12 cellular contexts compared by ENCODE assay signal in genomic region chr18:23232331-23232730, GRCh38.
A peak's percentile ranks its signal among the peaks of the same experiment; 100 is the strongest.
DNase-seq lines count a peak whose midpoint lies in the region; ATAC-seq and TF ChIP-seq lines count a peak whose summit lies in the region.
"Had no signal": no experiment of that assay in that cellular context is flagged by ENCODE, and none has a peak within 500 bp of the region (broad histone marks: within the 10 kb centered on the region; RNA-seq: fewer than 3 reads in every experiment).

No MANE protein-coding gene starts in this region.

- H3K4me1 ChIP-seq in OCI-LY7 (ENCODE audit: insufficient read depth, low read length, poor library complexity, severe bottlenecking): peaks cover 80% of the 10 kb centered on the region

- peak overlapping the region; percentile 57 for H3K4me2 ChIP-seq in OCI-LY7 (ENCODE audit: low read length)

- H3K9me3 Mint-ChIP-seq in activated CD4-positive, alpha-beta T cell treated with anti-CD3 and anti-CD28 coated beads, Interleukin-2, amount 10 ng/mL, durations not matched to agents 7 days and 5 days: peaks cover 6% of the 10 kb centered on the region
- H3K9me3 Mint-ChIP-seq in stimulated activated memory B cell treated with anti-CD40 and anti-IgM and Interleukin-4, amounts not matched to agents 10 μg/mL and 1 μg/mL and 100 μg/mL, for 72 hours: no peaks in the 10 kb centered on the region

- H3K9me2 ChIP-seq in OCI-LY7 (ENCODE audit: insufficient read depth, low read length): no peaks in the 10 kb centered on the region

- H3K27ac ChIP-seq in OCI-LY7 (ENCODE audit: low read depth, low read length, poor library complexity, severe bottlenecking): peak overlapping the region; percentile 100
- H3K27ac ChIP-seq in dorsolateral prefrontal cortex: peak overlapping the region in 50 of 59 donors; percentile 6 to 86 (median 63)

- TF ChIP-seq CTCF in OCI-LY7 (conservative IDR thresholded peaks at IDR 0.05; ENCODE audit: low read length) (no peak), dorsolateral prefrontal cortex (IDR thresholded peaks at IDR 0.05 in 54 of 56, conservative IDR thresholded peaks at IDR 0.05 in 2 of 56; ENCODE audit: low read depth in 1 of 56, partially characterized antibody in 56 of 56) (no peak)

- H3K79me2 ChIP-seq in OCI-LY7 (ENCODE audit: insufficient read depth, low read depth, low read length): no peaks in the 10 kb centered on the region
- H3K79me2 ChIP-seq: parathyroid adenoma had no signal

- peaks cover 78% of the 10 kb centered on the region for H3K4me1 Mint-ChIP-seq in activated CD4-positive, alpha-beta T cell treated with anti-CD3 and anti-CD28 coated beads, Interleukin-2, amount 10 ng/mL, durations not matched to agents 7 days and 5 days
- H3K4me1 Mint-ChIP-seq in stimulated activated memory B cell treated with anti-CD40 and anti-IgM and Interleukin-4, amounts not matched to agents 10 μg/mL and 1 μg/mL and 100 μg/mL, for 72 hours: peaks cover 52% of the 10 kb centered on the region

- peak overlapping the region; percentile 59 for H3K27ac Mint-ChIP-seq in activated CD4-positive, alpha-beta T cell treated with anti-CD3 and anti-CD28 coated beads, Interleukin-2, amount 10 ng/mL, durations not matched to agents 7 days and 5 days
- peak overlapping the region; percentile 96 for H3K27ac Mint-ChIP-seq in stimulated activated memory B cell treated with anti-CD40 and anti-IgM and Interleukin-4, amounts not matched to agents 10 μg/mL and 1 μg/mL and 100 μg/mL, for 72 hours

- no TSS peak for BruUV-seq in OCI-LY7 (replicated peaks; lab: Mats Ljungman, UMichigan)

- no peak for DNase-seq in activated CD4-positive, alpha-beta T cell treated with anti-CD3 and anti-CD28 coated beads, Interleukin-2, amount 10 ng/mL, durations not matched to agents 7 days and 5 days
- no peak for DNase-seq in activated CD4-positive, alpha-beta T cell treated with anti-CD3 and anti-CD28 coated beads for 1 hour
- DNase-seq in OCI-LY7 (ENCODE audit: low spot score): no peak
- no peak for DNase-seq in dorsolateral prefrontal cortex
- no peak for DNase-seq in sciatic nerve (ENCODE audit: low spot score)
- no peak for DNase-seq in NCI-H2029 treated with DMSO at 0.1 percent for 48 hours (lab: John Stamatoyannopoulos, UW)
- DNase-seq: ACHN, activated T-cell treated with anti-CD3 and anti-CD28 coated beads for 4 hours, NCI-H748 treated with DMSO at 0.1 percent for 48 hours had no signal

- peaks cover 36% of the 10 kb centered on the region for H3K36me3 ChIP-seq in OCI-LY7 (ENCODE audit: insufficient read depth, low read length)

- H2AFZ ChIP-seq in OCI-LY7 (ENCODE audit: low read length): no peak overlapping the region
- H2AFZ ChIP-seq: parathyroid adenoma had no signal

- no peaks in the 10 kb centered on the region for H4K20me1 ChIP-seq in OCI-LY7 (ENCODE audit: insufficient read depth, low read length)

- CTCF ChIA-PET in activated CD4-positive, alpha-beta T cell treated with anti-CD3 and anti-CD28 coated beads, Interleukin-2, amount 10 ng/mL, durations not matched to agents 7 days and 5 days (lab: Charles Lee): interaction anchor here (0.6 to 1.4 kb wide), 3 partner anchors 31 to 108 kb away, joined by 3 to 4 read pairs (median 4); no protein-coding TSS in a partner anchor
- CTCF ChIA-PET in OCI-LY7 (lab: Charles Lee; ENCODE audit: unreplicated experiment): no interaction called here

- H3K4me3 Mint-ChIP-seq in activated CD4-positive, alpha-beta T cell treated with anti-CD3 and anti-CD28 coated beads, Interleukin-2, amount 10 ng/mL, durations not matched to agents 7 days and 5 days: no peak overlapping the region
- no peak overlapping the region for H3K4me3 Mint-ChIP-seq in stimulated activated memory B cell treated with anti-CD40 and anti-IgM and Interleukin-4, amounts not matched to agents 10 μg/mL and 1 μg/mL and 100 μg/mL, for 72 hours

- no peaks in the 10 kb centered on the region for H3K27me3 ChIP-seq in dorsolateral prefrontal cortex

- no peaks in the 10 kb centered on the region for H3K9me3 ChIP-seq in OCI-LY7 (ENCODE audit: low read length)

- H3K27me3 Mint-ChIP-seq in activated CD4-positive, alpha-beta T cell treated with anti-CD3 and anti-CD28 coated beads, Interleukin-2, amount 10 ng/mL, durations not matched to agents 7 days and 5 days: no peaks in the 10 kb centered on the region
- H3K27me3 Mint-ChIP-seq in stimulated activated memory B cell treated with anti-CD40 and anti-IgM and Interleukin-4, amounts not matched to agents 10 μg/mL and 1 μg/mL and 100 μg/mL, for 72 hours: no peaks in the 10 kb centered on the region

- ATAC-seq in stimulated activated memory B cell treated with anti-CD40 and anti-IgM and Interleukin-4, amounts not matched to agents 10 μg/mL and 1 μg/mL and 100 μg/mL, for 72 hours: peak; percentile 3
- no peak for ATAC-seq in sciatic nerve
- ATAC-seq in GM18502 (IDR thresholded peaks at IDR 0.05; ENCODE audit: poor library complexity, unreplicated experiment): no peak

- intact Hi-C loops in OCI-LY7 (cut with micrococcal nuclease; ENCODE audit: unreplicated experiment) (no loop called here), dorsolateral prefrontal cortex (cut with DNase I) (loop anchor here (5.0 to 10.0 kb wide), 3 partner anchors 35 to 142 kb away; no protein-coding TSS in a partner anchor), sciatic nerve (cut with DNase I) (loop anchor here (10.0 kb wide), 1 partner anchor 98 kb away; the partner anchor contains the start of gene CABLES1)

- POLR2A ChIA-PET in activated CD4-positive, alpha-beta T cell treated with anti-CD3 and anti-CD28 coated beads, Interleukin-2, amount 10 ng/mL, durations not matched to agents 7 days and 5 days (lab: Charles Lee): no interaction called here
- POLR2A ChIA-PET in OCI-LY7 (lab: Charles Lee): interaction anchor here (0.8 to 1.3 kb wide), 2 partner anchors 8 to 98 kb away, joined by 3 read pairs; no protein-coding TSS in a partner anchor

- no peak overlapping the region for H3K4me3 ChIP-seq in OCI-LY7 (ENCODE audit: low read depth, low read length, poor library complexity, severe bottlenecking)
- no peak overlapping the region for H3K4me3 ChIP-seq in dorsolateral prefrontal cortex

- peaks cover 17% of the 10 kb centered on the region for H3K36me3 Mint-ChIP-seq in activated CD4-positive, alpha-beta T cell treated with anti-CD3 and anti-CD28 coated beads, Interleukin-2, amount 10 ng/mL, durations not matched to agents 7 days and 5 days (ENCODE audit: low read depth)
- no peaks in the 10 kb centered on the region for H3K36me3 Mint-ChIP-seq in stimulated activated memory B cell treated with anti-CD40 and anti-IgM and Interleukin-4, amounts not matched to agents 10 μg/mL and 1 μg/mL and 100 μg/mL, for 72 hours
